14 cellular contexts compared by ENCODE assay signal in the genomic region with DNA sequence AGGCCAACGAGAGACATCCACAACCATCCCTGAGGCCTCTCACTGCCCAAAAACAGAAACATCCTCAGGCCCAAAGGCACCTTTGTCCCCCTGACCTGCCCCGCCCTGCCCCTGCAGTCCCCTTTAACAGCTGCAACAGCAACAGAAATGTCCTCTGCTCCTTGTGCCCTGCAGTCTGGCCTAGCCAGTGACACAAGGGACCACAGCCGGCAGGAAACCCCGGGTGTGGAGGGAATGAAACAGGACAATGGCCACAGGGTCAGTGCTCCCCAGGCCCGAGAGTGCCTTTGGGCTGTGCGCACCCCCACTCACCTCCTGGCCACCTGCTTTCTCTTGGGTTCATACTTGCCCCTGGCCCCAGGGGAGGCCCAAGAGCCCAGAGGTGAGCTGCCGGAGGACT.
"Had no signal": no experiment of that assay in that cellular context is flagged by ENCODE, and none has a peak within 500 bp of the region (broad histone marks: within the 10 kb centered on the region; RNA-seq: fewer than 3 reads in every experiment).

No MANE protein-coding gene starts in this region.

- H3K36me3 Mint-ChIP-seq: stimulated activated effector memory CD8-positive, alpha-beta T cell treated with anti-CD3 and anti-CD28 coated beads, Interleukin-12 subunit alpha, Interleukin-12 subunit beta, amount 100 ng/mL, for 72 hours; WTC11 had no signal

- ATAC-seq: gastrocnemius medialis; heart right ventricle; left lobe of liver; stimulated activated effector memory CD8-positive, alpha-beta T cell treated with anti-CD3 and anti-CD28 coated beads, Interleukin-12 subunit alpha, Interleukin-12 subunit beta, amount 100 ng/mL, for 72 hours; WTC11 had no signal

- H3K36me3 ChIP-seq: breast epithelium had no signal

- H3K27ac ChIP-seq: ascending aorta, breast epithelium, gastrocnemius medialis, heart right ventricle, SJCRH30, tibial nerve had no signal

- H3K9me3 Mint-ChIP-seq: nephron progenitor cell; stimulated activated effector memory CD8-positive, alpha-beta T cell treated with anti-CD3 and anti-CD28 coated beads, Interleukin-12 subunit alpha, Interleukin-12 subunit beta, amount 100 ng/mL, for 72 hours; WTC11 had no signal

- H3K27me3 ChIP-seq: ascending aorta, breast epithelium, gastrocnemius medialis, SJCRH30 had no signal

- H3K4me1 Mint-ChIP-seq: WTC11 had no signal

- H3K27ac Mint-ChIP-seq: nephron progenitor cell; stimulated activated effector memory CD8-positive, alpha-beta T cell treated with anti-CD3 and anti-CD28 coated beads, Interleukin-12 subunit alpha, Interleukin-12 subunit beta, amount 100 ng/mL, for 72 hours; WTC11 had no signal

- H3K4me1 ChIP-seq: breast epithelium, gastrocnemius medialis, SJCRH30 had no signal

- H3K4me3 ChIP-seq: ascending aorta, breast epithelium, gastrocnemius medialis, heart right ventricle, SJCRH30, tibial nerve had no signal

- H3K9me3 ChIP-seq: ascending aorta, breast epithelium, gastrocnemius medialis, heart right ventricle, SJCRH30, tibial nerve had no signal

- H3K4me3 Mint-ChIP-seq: nephron progenitor cell, WTC11 had no signal

- DNase-seq: activated CD4-positive, alpha-beta T cell treated with anti-CD3 and anti-CD28 coated beads for 4 hours; activated naive CD4-positive, alpha-beta T cell; activated T-cell treated with anti-CD3 and anti-CD28 coated beads for 4 hours; gastrocnemius medialis; heart right ventricle; mesenchymal stem cell; nephron progenitor cell; SJCRH30 had no signal
